In genomic region chr22:20732431-20732830, GRCh38 we compare ENCODE assay signal across 13 cellular contexts. TPM values are rescaled to one million over a fixed set of nuclear protein-coding genes. Genes with fewer than 3 reads are reported as not detected.
"Had no signal": no experiment of that assay in that cellular context is flagged by ENCODE, and none has a peak within 500 bp of the region (broad histone marks: within the 10 kb centered on the region; RNA-seq: fewer than 3 reads in every experiment).

No MANE protein-coding gene starts in this region.

RNA-seq across cellular contexts. Expression of gene SERPIND1, which starts 41.5 kb away (rescaled TPM):
- total RNA-seq: activated B cell treated with CpG ODN at 0.5 μM for 24 hours; activated CD4-positive, alpha-beta memory T cell treated with anti-CD3 and anti-CD28 coated beads for 36 hours; activated CD4-positive, alpha-beta T cell treated with anti-CD3 and anti-CD28 coated beads, Interleukin-2, amount 10 ng/mL, durations not matched to agents 24 days and 14 days; activated CD8-positive, alpha-beta memory T cell treated with anti-CD3 and anti-CD28 coated beads for 36 hours; activated CD8-positive, alpha-beta T cell treated with anti-CD3 and anti-CD28 coated beads for 36 hours; activated naive CD4-positive, alpha-beta T cell treated with anti-CD3 and anti-CD28 coated beads for 36 hours; activated naive CD4-positive, alpha-beta T cell treated with anti-CD3 and anti-CD28 coated beads, Interleukin-2, amount 50 U/mL, for 72 hours; activated naive CD8-positive, alpha-beta T cell treated with anti-CD3 and anti-CD28 coated beads for 36 hours; activated T-cell treated with anti-CD3 and anti-CD28 coated beads, Interleukin-2, amount 50 U/mL, for 72 hours; activated T-helper 1 cell treated with anti-CD3 and anti-CD28 coated beads, Interleukin-12 subunit alpha, Interleukin-12 subunit beta, Interleukin-2, Interleukin-4 antibody, amounts not matched to agents 30 ng/mL and 10 ng/mL and 1 ng/mL, durations not matched to agents 14 hours and 24 hours and 36 hours; astrocyte; body of pancreas; T-helper 2 cell treated with Interferon-gamma antibody and Interleukin-4, amounts not matched to agents 100 ng/mL and 5 ng/mL, for 36 hours had no signal
